Comparison of ENCODE assay signal across 30 cellular contexts in the genomic region with DNA sequence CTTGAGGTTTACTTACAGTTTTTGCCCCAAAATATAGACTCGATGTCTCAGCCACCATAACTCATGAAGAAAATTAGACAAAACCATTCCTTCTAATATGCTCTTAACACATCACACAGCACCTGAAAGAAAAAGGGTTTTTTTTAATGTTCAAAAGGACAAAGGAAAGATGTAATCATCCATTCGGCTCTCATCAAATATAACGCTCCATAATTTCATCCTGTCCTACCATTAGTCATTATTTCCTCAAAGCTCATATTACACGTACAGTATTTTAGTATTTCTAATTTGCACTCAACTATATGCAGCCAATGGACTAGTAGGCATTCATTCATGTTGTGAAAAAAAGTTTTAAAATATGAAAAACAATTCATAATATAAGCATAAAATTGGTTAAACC.
"Had no signal": no experiment of that assay in that cellular context is flagged by ENCODE, and none has a peak within 500 bp of the region (broad histone marks: within the 10 kb centered on the region; RNA-seq: fewer than 3 reads in every experiment).

No MANE protein-coding gene starts in this region.

- FAIRE-seq: pancreas, urothelium cell line had no signal

- ATAC-seq: mucosa of descending colon; naive thymus-derived CD4-positive, alpha-beta T cell; pancreas; right cardiac atrium; sciatic nerve; stimulated activated effector memory CD8-positive, alpha-beta T cell treated with anti-CD3 and anti-CD28 coated beads, Interleukin-12 subunit alpha, Interleukin-12 subunit beta, amount 100 ng/mL, for 72 hours; upper lobe of right lung had no signal

- H3K4me3 Mint-ChIP-seq: immature natural killer cell; memory B cell; naive thymus-derived CD4-positive, alpha-beta T cell; nephron; neural crest cell; stimulated activated effector memory CD8-positive, alpha-beta T cell treated with anti-CD3 and anti-CD28 coated beads, Interleukin-12 subunit alpha, Interleukin-12 subunit beta, amount 100 ng/mL, for 72 hours; stimulated activated naive CD8-positive, alpha-beta T cell treated with anti-CD3 and anti-CD28 coated beads, Interleukin-15, Interleukin-2, amounts not matched to agents 100 ng/mL and 50 ng/mL, for 24 hours had no signal

- H3K9me3 Mint-ChIP-seq: immature natural killer cell; memory B cell; naive thymus-derived CD4-positive, alpha-beta T cell; nephron; neural crest cell; stimulated activated effector memory CD8-positive, alpha-beta T cell treated with anti-CD3 and anti-CD28 coated beads, Interleukin-12 subunit alpha, Interleukin-12 subunit beta, amount 100 ng/mL, for 72 hours; stimulated activated naive CD8-positive, alpha-beta T cell treated with anti-CD3 and anti-CD28 coated beads, Interleukin-15, Interleukin-2, amounts not matched to agents 100 ng/mL and 50 ng/mL, for 24 hours had no signal

- H3K27ac Mint-ChIP-seq: memory B cell; nephron; stimulated activated effector memory CD8-positive, alpha-beta T cell treated with anti-CD3 and anti-CD28 coated beads, Interleukin-12 subunit alpha, Interleukin-12 subunit beta, amount 100 ng/mL, for 72 hours; stimulated activated naive CD8-positive, alpha-beta T cell treated with anti-CD3 and anti-CD28 coated beads, Interleukin-15, Interleukin-2, amounts not matched to agents 100 ng/mL and 50 ng/mL, for 24 hours had no signal

- H3K4me1 Mint-ChIP-seq: memory B cell, neural crest cell had no signal

- H3K27ac ChIP-seq: left ventricle myocardium inferior, pancreas, prostate gland, skin epidermis, suprapubic skin, upper lobe of right lung had no signal

- H3K27me3 ChIP-seq: pancreas, suprapubic skin, tibial artery, upper lobe of right lung had no signal

- DNase-seq: hypothalamus; immature natural killer cell; islet precursor cell; left ventricle myocardium inferior; midbrain; mucosa of descending colon; naive thymus-derived CD4-positive, alpha-beta T cell; nucleus accumbens; pancreas; posterior cingulate gyrus; retina; right cardiac atrium; stimulated activated CD4-positive, alpha-beta T cell treated with anti-CD3 and anti-CD28 coated beads, Interleukin-12 subunit alpha, Interleukin-12 subunit beta, amount 100 ng/mL, for 4 hours; stimulated activated CD4-positive, alpha-beta T cell treated with anti-CD3 and anti-CD28 coated beads, Interleukin-4, amount 100 ng/mL, for 24 hours; stimulated activated naive CD4-positive, alpha-beta T cell; tibial artery; trophoblast cell; upper lobe of right lung had no signal

- H3K27me3 Mint-ChIP-seq: memory B cell; naive thymus-derived CD4-positive, alpha-beta T cell; stimulated activated naive CD8-positive, alpha-beta T cell treated with anti-CD3 and anti-CD28 coated beads, Interleukin-15, Interleukin-2, amounts not matched to agents 100 ng/mL and 50 ng/mL, for 24 hours had no signal

- H3K4me3 ChIP-seq: left ventricle myocardium inferior, lung, mucosa of descending colon, pancreas, prostate gland, skin epidermis, suprapubic skin, thoracic aorta, tibial artery, upper lobe of right lung had no signal

- H3K4me1 ChIP-seq: pancreas, prostate gland, suprapubic skin, upper lobe of right lung had no signal

- H3K9me3 ChIP-seq: left ventricle myocardium inferior, mucosa of descending colon, pancreas, prostate gland, suprapubic skin, thoracic aorta, tibial artery, upper lobe of right lung had no signal
